In genomic region chr7:77696643-77697534, GRCh38 we compare ENCODE assay signal across 1 cellular context.
TF ChIP-seq lines count a peak whose summit lies in the region.

No MANE protein-coding gene starts in this region.

TF ChIP-seq in K562, 482 proteins besides CTCF, POLR2A, EP300 and RAD21 (continued from another document and continues in another):
- TF ChIP-seq AFF1 (IDR thresholded peaks at IDR 0.05; ENCODE audit: low read depth in 1 of 2, partially characterized antibody in 2 of 2) = no peak
- TF ChIP-seq ZNF584 (CRISPR knock-in tag; IDR thresholded peaks at IDR 0.05; ENCODE audit: low read depth) = no peak
- TF ChIP-seq ZNF217 (CRISPR knock-in tag; IDR thresholded peaks at IDR 0.05) = no peak
- TF ChIP-seq ZNF3 (CRISPR knock-in tag; IDR thresholded peaks at IDR 0.05) = no peak
- TF ChIP-seq RREB1 (CRISPR knock-in tag; IDR thresholded peaks at IDR 0.05) = no peak
- no peak for TF ChIP-seq DNMT1 (IDR thresholded peaks at IDR 0.05)
- TF ChIP-seq SMARCB1 (IDR thresholded peaks at IDR 0.05; ENCODE audit: insufficient read length, low read depth) = no peak
- TF ChIP-seq CUX1 (CRISPR knock-in tag; IDR thresholded peaks at IDR 0.05) = no peak
- no peak for TF ChIP-seq COPS2 (conservative IDR thresholded peaks at IDR 0.05)
- TF ChIP-seq TGIF2 (CRISPR knock-in tag; IDR thresholded peaks at IDR 0.05) = no peak
- 0 out of 2 replicates have a peak, but pooled peaks have one; percentile 67 for TF ChIP-seq IRF1 (CRISPR knock-in tag; IDR thresholded peaks at IDR 0.05; ENCODE audit: borderline replicate concordance)
- TF ChIP-seq U2AF1 (optimal IDR thresholded peaks at IDR 0.05; ENCODE audit: low read depth, low read length) = no peak
- peak; percentile 45; the same call in 1 of the 2 replicates for TF ChIP-seq FOXP1 (CRISPR knock-in tag; IDR thresholded peaks at IDR 0.05)
- no peak for TF ChIP-seq CBFA2T2 (conservative IDR thresholded peaks at IDR 0.05)
- no peak for TF ChIP-seq NR4A1 (CRISPR knock-in tag; IDR thresholded peaks at IDR 0.05)
- 0 out of 2 replicates have a peak, but pooled peaks have one; percentile 13 for TF ChIP-seq NR4A1 (tag; IDR thresholded peaks at IDR 0.05)
- no peak for TF ChIP-seq RFX5 (IDR thresholded peaks at IDR 0.05; ENCODE audit: low read depth, low read length)
- TF ChIP-seq MCM2 (IDR thresholded peaks at IDR 0.05; ENCODE audit: low read depth) = no peak
- peak; percentile 25 for TF ChIP-seq CTCFL (IDR thresholded peaks at IDR 0.05; ENCODE audit: borderline replicate concordance, insufficient read depth, low read depth, low read length, poor library complexity, severe bottlenecking)
- TF ChIP-seq ZFPM2 (CRISPR knock-in tag; IDR thresholded peaks at IDR 0.05) = no peak
- 0 out of 2 replicates have a peak, but pooled peaks have one; percentile 51 for TF ChIP-seq PREB (CRISPR knock-in tag; IDR thresholded peaks at IDR 0.05)
- TF ChIP-seq PURB (CRISPR knock-in tag; IDR thresholded peaks at IDR 0.05; ENCODE audit: low read depth) = no peak
- TF ChIP-seq SRSF9 (IDR thresholded peaks at IDR 0.05; ENCODE audit: borderline replicate concordance, low read depth, low read length) = no peak
- no peak for TF ChIP-seq SETDB1 (IDR thresholded peaks at IDR 0.05; ENCODE audit: low read length)
- TF ChIP-seq ERF (CRISPR knock-in tag; IDR thresholded peaks at IDR 0.05) = no peak
- no peak for TF ChIP-seq SNIP1 (IDR thresholded peaks at IDR 0.05; ENCODE audit: low read depth)
- no peak for TF ChIP-seq KLF16 (IDR thresholded peaks at IDR 0.05)
- TF ChIP-seq ETV1 (tag; conservative IDR thresholded peaks at IDR 0.05; ENCODE audit: low read depth) = no peak
- TF ChIP-seq BCLAF1 (IDR thresholded peaks at IDR 0.05; ENCODE audit: borderline replicate concordance in 1 of 2, control insufficient read depth in 1 of 2, low read depth in 2 of 2, low read length in 1 of 2) = no peak; a peak in 1 of 4 replicates
- TF ChIP-seq RFX7 (CRISPR knock-in tag; IDR thresholded peaks at IDR 0.05) = no peak
- TF ChIP-seq PHTF2 (CRISPR knock-in tag; IDR thresholded peaks at IDR 0.05) = no peak
- TF ChIP-seq CHAMP1 (IDR thresholded peaks at IDR 0.05) = no peak
- TF ChIP-seq MECOM (CRISPR knock-in tag; IDR thresholded peaks at IDR 0.05) = no peak
